Comparison of ENCODE assay signal across 15 cellular contexts in the genomic region with DNA sequence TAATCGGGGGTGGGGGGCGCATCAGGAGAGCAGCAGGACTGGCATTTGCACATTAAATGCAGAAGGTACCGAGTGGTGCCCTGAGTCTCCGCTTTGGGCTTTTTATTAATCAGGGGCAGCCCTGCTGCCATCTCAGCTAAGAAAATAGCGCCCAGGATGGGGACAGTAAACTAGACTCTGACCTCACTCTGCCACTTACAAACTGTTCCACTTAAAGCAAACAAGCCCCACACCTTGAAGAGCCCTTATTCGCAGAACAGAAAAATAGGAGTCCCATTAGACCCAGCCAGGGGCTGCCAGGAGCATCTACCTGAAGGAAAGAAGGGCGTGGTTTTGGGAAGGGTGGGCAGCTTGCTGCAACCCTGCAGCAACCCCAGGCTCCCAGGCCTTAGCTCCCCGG.
DNase-seq lines count a peak whose midpoint lies in the region; ATAC-seq, FAIRE-seq and TF ChIP-seq lines count a peak whose summit lies in the region.
"Had no signal": no experiment of that assay in that cellular context is flagged by ENCODE, and none has a peak within 500 bp of the region (broad histone marks: within the 10 kb centered on the region; RNA-seq: fewer than 3 reads in every experiment).

No MANE protein-coding gene starts in this region.

- H3K27ac ChIP-seq in astrocyte (ENCODE audit: low read depth, low read length) = peak overlapping the region; percentile 67
- H3K27ac ChIP-seq in kidney (ENCODE audit: low read depth in 2 of 2, low read length in 2 of 2) = peak overlapping the region in 1 of 2 donors; percentile 45
- H3K27ac ChIP-seq in gastrocnemius medialis = peak overlapping the region; percentile 99 to 100 (median 99)

- H3K27me3 Mint-ChIP-seq in astrocyte (ENCODE audit: low read depth, unreplicated experiment) = no peaks in the 10 kb centered on the region
- H3K27me3 Mint-ChIP-seq in activated naive CD4-positive, alpha-beta T cell treated with anti-CD3 and anti-CD28 coated beads for 36 hours (ENCODE audit: low read depth) = peaks cover 5% of the 10 kb centered on the region

- ATAC-seq in gastrocnemius medialis (no peak), esophagus mucosa (no peak), HG03520 (IDR thresholded peaks at IDR 0.05; ENCODE audit: unreplicated experiment) (no peak)
- ATAC-seq: activated naive CD4-positive, alpha-beta T cell treated with anti-CD3 and anti-CD28 coated beads, Interleukin-2, amount 50 U/mL, for 72 hours had no signal

- peaks cover 35% of the 10 kb centered on the region for H3K36me3 ChIP-seq in astrocyte (ENCODE audit: insufficient read depth, low read length)
- H3K36me3 ChIP-seq in kidney (ENCODE audit: control insufficient read depth in 1 of 2, insufficient read depth in 2 of 2, low read length in 2 of 2) = peaks cover 49 to 67% of the 10 kb centered on the region in 2 donors
- peaks cover 0 to 44% of the 10 kb centered on the region in 2 donors for H3K36me3 ChIP-seq in gastrocnemius medialis

- no peaks in the 10 kb centered on the region for H3K27me3 ChIP-seq in astrocyte (ENCODE audit: insufficient read depth, low read length)
- H3K27me3 ChIP-seq in gastrocnemius medialis = no peaks in the 10 kb centered on the region

- H3K9me3 Mint-ChIP-seq in astrocyte (ENCODE audit: unreplicated experiment) = peaks cover 2% of the 10 kb centered on the region
- H3K9me3 Mint-ChIP-seq in activated naive CD4-positive, alpha-beta T cell treated with anti-CD3 and anti-CD28 coated beads for 36 hours = no peaks in the 10 kb centered on the region
- H3K9me3 Mint-ChIP-seq: activated naive CD4-positive, alpha-beta T cell treated with anti-CD3 and anti-CD28 coated beads, Interleukin-2, amount 50 U/mL, for 72 hours had no signal

- H3K9me3 ChIP-seq in astrocyte (ENCODE audit: insufficient read depth, low read depth, low read length) (no peaks in the 10 kb centered on the region), kidney (ENCODE audit: control insufficient read depth in 1 of 2, low read length in 2 of 2) (no peaks in the 10 kb centered on the region), gastrocnemius medialis (no peaks in the 10 kb centered on the region)
- H3K9me3 ChIP-seq: prostate gland had no signal

- H3K9ac ChIP-seq in astrocyte (ENCODE audit: low read length) (no peak overlapping the region), kidney (ENCODE audit: low read length in 2 of 2) (no peak overlapping the region)

- H3K4me2 ChIP-seq in astrocyte (ENCODE audit: low read length) = no peak overlapping the region

- DNase-seq in DMS79 (lab: John Stamatoyannopoulos, UW) (peak; percentile 65), astrocyte (ENCODE audit: low read depth) (no peak), kidney (peak; percentile 37), gastrocnemius medialis (no peak)
- no peak for DNase-seq in activated T-cell treated with anti-CD3 and anti-CD28 coated beads, Interleukin-2, amount 50 U/mL, for 1 hour
- no peak for DNase-seq in activated naive CD4-positive, alpha-beta T cell treated with anti-CD3 and anti-CD28 coated beads for 36 hours
- DNase-seq: activated CD4-positive, CD25-positive, alpha-beta regulatory T cell; NCI-H1092 treated with DMSO at 0.1 percent for 48 hours; NCI-H446; stimulated activated CD4-positive, alpha-beta T cell treated with anti-CD3 and anti-CD28 coated beads, Interleukin-4, amount 100 ng/mL, for 24 hours had no signal

- H3K4me1 Mint-ChIP-seq in astrocyte (ENCODE audit: low read depth, unreplicated experiment) = peaks cover 31% of the 10 kb centered on the region
- H3K4me1 Mint-ChIP-seq in activated naive CD4-positive, alpha-beta T cell treated with anti-CD3 and anti-CD28 coated beads for 36 hours (ENCODE audit: low read depth) = no peaks in the 10 kb centered on the region

- TF ChIP-seq POLR2A in gastrocnemius medialis (IDR thresholded peaks at IDR 0.05) = peak in 1 of 2 donors; percentile 14

- peaks cover 48% of the 10 kb centered on the region for H3K36me3 Mint-ChIP-seq in astrocyte (ENCODE audit: low read depth, unreplicated experiment)
- no peaks in the 10 kb centered on the region for H3K36me3 Mint-ChIP-seq in activated naive CD4-positive, alpha-beta T cell treated with anti-CD3 and anti-CD28 coated beads for 36 hours (ENCODE audit: low read depth)
- H3K36me3 Mint-ChIP-seq: activated naive CD4-positive, alpha-beta T cell treated with anti-CD3 and anti-CD28 coated beads, Interleukin-2, amount 50 U/mL, for 72 hours had no signal

- H4K20me1 ChIP-seq in astrocyte (ENCODE audit: insufficient read depth, low read length) = peaks cover 97% of the 10 kb centered on the region

- H3K4me1 ChIP-seq in astrocyte (ENCODE audit: insufficient read depth, low read length) (peaks cover 22% of the 10 kb centered on the region), kidney (ENCODE audit: control insufficient read depth in 1 of 2, insufficient read depth in 1 of 2, low read depth in 1 of 2, low read length in 2 of 2) (peaks cover 30 to 33% of the 10 kb centered on the region in 2 donors), gastrocnemius medialis (peaks cover 98% of the 10 kb centered on the region in 2 donors)

- FAIRE-seq in astrocyte (lab: Jason Lieb, UNC) (no peak), kidney (lab: Jason Lieb, UNC) (no peak)
- FAIRE-seq: colon had no signal

- in situ Hi-C loops in gastrocnemius medialis (cut with MboI; ENCODE audit: low sequenced_read_pairs in 4 of 4) = no loop called here

- peaks cover 64% of the 10 kb centered on the region for H3K79me2 ChIP-seq in astrocyte (ENCODE audit: insufficient read depth, low read length)

- H3K27ac Mint-ChIP-seq in astrocyte (ENCODE audit: unreplicated experiment) = peak overlapping the region; percentile 99
- no peak overlapping the region for H3K27ac Mint-ChIP-seq in activated naive CD4-positive, alpha-beta T cell treated with anti-CD3 and anti-CD28 coated beads for 36 hours
- H3K27ac Mint-ChIP-seq: activated naive CD4-positive, alpha-beta T cell treated with anti-CD3 and anti-CD28 coated beads, Interleukin-2, amount 50 U/mL, for 72 hours had no signal

- CTCF ChIA-PET in activated naive CD4-positive, alpha-beta T cell treated with anti-CD3 and anti-CD28 coated beads for 36 hours (lab: Charles Lee) = interaction anchor here (1.1 kb wide), 1 partner anchor 48 kb away, joined by 3 read pairs; no protein-coding TSS in a partner anchor

- TF ChIP-seq CTCF in astrocyte (IDR thresholded peaks at IDR 0.05; ENCODE audit: insufficient read depth, low read depth, low read length) (no peak), kidney (IDR thresholded peaks at IDR 0.05; ENCODE audit: borderline replicate concordance, extremely low read depth, insufficient read depth) (no peak), gastrocnemius medialis (IDR thresholded peaks at IDR 0.05 in 4 of 5, conservative IDR thresholded peaks at IDR 0.05 in 1 of 5) (no peak)

- intact Hi-C loops in kidney (cut with DNase I) (no loop called here), gastrocnemius medialis (cut with DNase I; ENCODE audit: low total_unique reads) (loop anchor here (1.0 to 10.0 kb wide), 4 partner anchors 14 to 1587 kb away; no protein-coding TSS in a partner anchor)
- intact Hi-C loops in activated naive CD4-positive, alpha-beta T cell treated with anti-CD3 and anti-CD28 coated beads for 36 hours (cut with micrococcal nuclease) = no loop called here

- H3K4me3 ChIP-seq in astrocyte (ENCODE audit: insufficient read depth, low read depth, low read length) = no peak overlapping the region
- H3K4me3 ChIP-seq in kidney (ENCODE audit: low read length in 2 of 2) = no peak overlapping the region
- no peak overlapping the region for H3K4me3 ChIP-seq in gastrocnemius medialis
- H3K4me3 ChIP-seq: prostate gland had no signal

- no peak overlapping the region for H3K4me3 Mint-ChIP-seq in astrocyte (ENCODE audit: unreplicated experiment)
- H3K4me3 Mint-ChIP-seq in activated naive CD4-positive, alpha-beta T cell treated with anti-CD3 and anti-CD28 coated beads for 36 hours = no peak overlapping the region

- H2AFZ ChIP-seq in astrocyte (ENCODE audit: low read depth, low read length) = no peak overlapping the region

Comparison
In these comparisons a context has a peak if more than half of its experiments do, and no peak if none do; other contexts are left out.
1. DNase-seq: peak in DMS79 (single experiment) and kidney (single experiment); none in astrocyte (single experiment), gastrocnemius medialis (0 of 2), activated T-cell treated with anti-CD3 and anti-CD28 coated beads, Interleukin-2, amount 50 U/mL, for 1 hour (single experiment) and activated naive CD4-positive, alpha-beta T cell treated with anti-CD3 and anti-CD28 coated beads for 36 hours (single experiment).